Comparison of ENCODE assay signal across 12 cellular contexts in genomic region chr6:165615629-165616028, GRCh38. TPM values are rescaled to one million over a fixed set of nuclear protein-coding genes. Genes with fewer than 3 reads are reported as not detected.
DNase-seq lines count a peak whose midpoint lies in the region; ATAC-seq and TF ChIP-seq lines count a peak whose summit lies in the region.
"Had no signal": no experiment of that assay in that cellular context is flagged by ENCODE, and none has a peak within 500 bp of the region (broad histone marks: within the 10 kb centered on the region; RNA-seq: fewer than 3 reads in every experiment).

No MANE protein-coding gene starts in this region.

- 64 to 71% methylated on average over 5 of the region's 5 CpGs for WGBS in lower leg skin, 2 donors

- POLR2A ChIA-PET in RWPE1 (lab: Yijun Ruan, JAX; ENCODE audit: low non-redundant PET): no interaction called here

- intact Hi-C loops in lower leg skin (cut with DNase I; ENCODE audit: low total_unique reads): no loop called here

- ATAC-seq in GM18868 (IDR thresholded peaks at IDR 0.05; ENCODE audit: unreplicated experiment): peak; percentile 99
- peak; percentile 87 for ATAC-seq in HG03565 (IDR thresholded peaks at IDR 0.05; ENCODE audit: unreplicated experiment)
- ATAC-seq: activated T-helper 17 cell treated with anti-CD3 and anti-CD28 coated beads, Interleukin-2, amount 50 U/mL, for 72 hours; effector memory CD8-positive, alpha-beta T cell had no signal

- H3K27me3 ChIP-seq in skeletal muscle satellite cell (ENCODE audit: control insufficient read depth, insufficient read depth, low read length): no peaks in the 10 kb centered on the region

- CTCF ChIA-PET in RWPE1 (lab: Yijun Ruan, JAX): no interaction called here

- no peaks in the 10 kb centered on the region for H3K9me3 ChIP-seq in skeletal muscle satellite cell (replicated peaks; ENCODE audit: low read length)

- H3K27ac ChIP-seq in RWPE1: no peak overlapping the region

- H3K4me3 ChIP-seq in fibroblast of villous mesenchyme (ENCODE audit: low read depth, low read length): peak overlapping the region; percentile 2
- peak overlapping the region; percentile 62 for H3K4me3 ChIP-seq in skeletal muscle satellite cell (ENCODE audit: low read length)
- no peak overlapping the region for H3K4me3 ChIP-seq in lower leg skin (ENCODE audit: low read depth, poor library complexity, severe bottlenecking)

- TF ChIP-seq CTCF in fibroblast of villous mesenchyme (IDR thresholded peaks at IDR 0.05; ENCODE audit: insufficient read depth, low read depth, low read length) (no peak), RWPE1 (conservative IDR thresholded peaks at IDR 0.05; ENCODE audit: low read depth) (no peak), lower leg skin (IDR thresholded peaks at IDR 0.05) (no peak)

- H3K9ac ChIP-seq in skeletal muscle satellite cell (ENCODE audit: low read depth, low read length): peak overlapping the region; percentile 84

- H3K4me1 ChIP-seq in skeletal muscle satellite cell (ENCODE audit: control insufficient read depth, insufficient read depth, low read length): peaks cover 9% of the 10 kb centered on the region

- H3K36me3 ChIP-seq in skeletal muscle satellite cell (ENCODE audit: insufficient read depth, low read length): no peaks in the 10 kb centered on the region

- H3K4me2 ChIP-seq in skeletal muscle satellite cell (ENCODE audit: low read length): peak overlapping the region; percentile 85

- DNase-seq in fibroblast of villous mesenchyme (ENCODE audit: low read depth) (peak; percentile 62), RWPE1 (ENCODE audit: low spot score) (no peak), foreskin melanocyte (no peak), mucosa of gallbladder (ENCODE audit: low spot score) (no peak), lower leg skin (ENCODE audit: low spot score in 2 of 2) (no peak)
- DNase-seq: effector memory CD8-positive, alpha-beta T cell; NCI-H526 treated with DMSO at 0.1 percent for 48 hours; T-helper 2 cell had no signal

- TF ChIP-seq POLR2A in lower leg skin (IDR thresholded peaks at IDR 0.05): no peak

RNA-seq across cellular contexts. Expression of gene PDE10A, which starts 47.4 kb away (rescaled TPM):
- total RNA-seq in fibroblast of villous mesenchyme: 5.6 and 9.0 TPM in 2 replicates
- total RNA-seq in skeletal muscle satellite cell (2012; rRNA removed): 0.76 and 1.3 TPM in 2 replicates
- 29.0 TPM for total RNA-seq in mucosa of gallbladder
- total RNA-seq in lower leg skin: 1 to 10 TPM in 2 of 4 donors, under 1 TPM in 2; 0.54 to 4.4 (median 0.98) TPM
- total RNA-seq: activated T-helper 17 cell treated with anti-CD3 and anti-CD28 coated beads, Interleukin-2, amount 50 U/mL, for 72 hours had no signal
